In genomic region chr19:3860499-3860898, GRCh38 we compare ENCODE assay signal across 1 cellular context.
TF ChIP-seq lines count a peak whose summit lies in the region.

No MANE protein-coding gene starts in this region.

TF ChIP-seq in K562, 482 proteins besides CTCF, POLR2A, EP300 and RAD21:
- no peak for TF ChIP-seq ILF3 (IDR thresholded peaks at IDR 0.05; ENCODE audit: borderline replicate concordance)
- TF ChIP-seq RREB1 (CRISPR knock-in tag; IDR thresholded peaks at IDR 0.05), result no peak
- no peak for TF ChIP-seq NFATC3 (IDR thresholded peaks at IDR 0.05)
- TF ChIP-seq ZNF263 (CRISPR knock-in tag; IDR thresholded peaks at IDR 0.05; ENCODE audit: borderline replicate concordance), result no peak
- TF ChIP-seq EZH2 (IDR thresholded peaks at IDR 0.05; ENCODE audit: borderline replicate concordance, low read depth, low read length), result 0 out of 2 replicates have a peak, but pooled peaks have one; percentile 73
- peak; percentile 11; the same call in 1 of the 2 replicates for TF ChIP-seq MAX (CRISPR knock-in tag; IDR thresholded peaks at IDR 0.05)
- TF ChIP-seq NBN (IDR thresholded peaks at IDR 0.05; ENCODE audit: low read depth), result no peak
- TF ChIP-seq E2F6 (IDR thresholded peaks at IDR 0.05; ENCODE audit: borderline replicate concordance in 1 of 2, extremely low read depth in 1 of 2, insufficient read depth in 1 of 2, insufficient read length in 1 of 2, low read depth in 1 of 2, low read length in 1 of 2, poor library complexity in 1 of 2, severe bottlenecking in 1 of 2), result peak in 1 of 2 experiments; percentile 19
